ENCODE assay signal across 1 cellular context in genomic region chr15:89490550-89491315, GRCh38.
TF ChIP-seq lines count a peak whose summit lies in the region.

No MANE protein-coding gene starts in this region.

TF ChIP-seq in GM23338, 12 proteins besides CTCF, POLR2A, EP300 and RAD21 (continued from another document):
- TF ChIP-seq, protein P1, sequence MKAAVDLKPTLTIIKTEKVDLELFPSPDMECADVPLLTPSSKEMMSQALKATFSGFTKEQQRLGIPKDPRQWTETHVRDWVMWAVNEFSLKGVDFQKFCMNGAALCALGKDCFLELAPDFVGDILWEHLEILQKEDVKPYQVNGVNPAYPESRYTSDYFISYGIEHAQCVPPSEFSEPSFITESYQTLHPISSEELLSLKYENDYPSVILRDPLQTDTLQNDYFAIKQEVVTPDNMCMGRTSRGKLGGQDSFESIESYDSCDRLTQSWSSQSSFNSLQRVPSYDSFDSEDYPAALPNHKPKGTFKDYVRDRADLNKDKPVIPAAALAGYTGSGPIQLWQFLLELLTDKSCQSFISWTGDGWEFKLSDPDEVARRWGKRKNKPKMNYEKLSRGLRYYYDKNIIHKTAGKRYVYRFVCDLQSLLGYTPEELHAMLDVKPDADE (IDR thresholded peaks at IDR 0.05) = no peak
- no peak for TF ChIP-seq EZH2phosphoT487 (IDR thresholded peaks at IDR 0.05; ENCODE audit: unreplicated experiment)
- no peak for TF ChIP-seq CREB1 (CRISPR knock-in tag; IDR thresholded peaks at IDR 0.05; ENCODE audit: low read depth)
- no peak for TF ChIP-seq ZNF114 (CRISPR knock-in tag; IDR thresholded peaks at IDR 0.05)
- TF ChIP-seq NANOG (IDR thresholded peaks at IDR 0.05; ENCODE audit: borderline replicate concordance) = no peak
- TF ChIP-seq REST (IDR thresholded peaks at IDR 0.05; ENCODE audit: unreplicated experiment) = no peak
- TF ChIP-seq EZH2 (IDR thresholded peaks at IDR 0.05; ENCODE audit: low read depth, unreplicated experiment) = no peak
- no peak for TF ChIP-seq POLR2AphosphoS5 (IDR thresholded peaks at IDR 0.05; ENCODE audit: low read depth)
- TF ChIP-seq STAT1 (IDR thresholded peaks at IDR 0.05; ENCODE audit: unreplicated experiment) = no peak
